8 cellular contexts compared by ENCODE assay signal in genomic region chr16:3135120-3135715, GRCh38. TPM values are rescaled to one million over a fixed set of nuclear protein-coding genes. Genes with fewer than 3 reads are reported as not detected.
A peak's percentile ranks its signal among the peaks of the same experiment; 100 is the strongest.
DNase-seq lines count a peak whose midpoint lies in the region; ATAC-seq and TF ChIP-seq lines count a peak whose summit lies in the region.

No MANE protein-coding gene starts in this region.

- CTCF ChIA-PET in activated naive CD4-positive, alpha-beta T cell treated with anti-CD3 and anti-CD28 coated beads, Interleukin-2, amount 10 ng/mL, durations not matched to agents 7 days and 5 days (lab: Charles Lee), result interaction anchor here (0.8 to 11.5 kb wide), 11 partner anchors 9 to 109 kb away, joined by 3 to 131 read pairs (median 7); no protein-coding TSS in a partner anchor
- CTCF ChIA-PET in Panc1 (lab: Charles Lee), result interaction anchor here (0.6 to 1.6 kb wide), 7 partner anchors 14 to 472 kb away, joined by 3 to 11 read pairs (median 4); no protein-coding TSS in a partner anchor

- H3K27ac Mint-ChIP-seq in activated naive CD4-positive, alpha-beta T cell treated with anti-CD3 and anti-CD28 coated beads, Interleukin-2, amount 10 ng/mL, durations not matched to agents 7 days and 5 days, result peak overlapping the region; percentile 92
- H3K27ac Mint-ChIP-seq in progenitor cell of endocrine pancreas, result peak overlapping the region; percentile 95

- peaks cover 21% of the 10 kb centered on the region for H3K36me3 Mint-ChIP-seq in activated naive CD4-positive, alpha-beta T cell treated with anti-CD3 and anti-CD28 coated beads, Interleukin-2, amount 10 ng/mL, durations not matched to agents 7 days and 5 days
- peaks cover 3% of the 10 kb centered on the region for H3K36me3 Mint-ChIP-seq in progenitor cell of endocrine pancreas (ENCODE audit: insufficient read depth)

- H3K4me3 Mint-ChIP-seq in activated naive CD4-positive, alpha-beta T cell treated with anti-CD3 and anti-CD28 coated beads, Interleukin-2, amount 10 ng/mL, durations not matched to agents 7 days and 5 days, result peak overlapping the region; percentile 93
- H3K4me3 Mint-ChIP-seq in progenitor cell of endocrine pancreas (ENCODE audit: low read depth), result peak overlapping the region; percentile 100

- DNase-seq in activated naive CD4-positive, alpha-beta T cell treated with anti-CD3 and anti-CD28 coated beads, Interleukin-2, amount 10 ng/mL, durations not matched to agents 7 days and 5 days, result no peak
- no peak for DNase-seq in activated naive CD4-positive, alpha-beta T cell treated with anti-CD3 and anti-CD28 coated beads, Interleukin-2, amount 50 U/mL, for 16 hours
- DNase-seq in Panc1 (ENCODE audit: low read depth, low spot score) (no peak), esophagus muscularis mucosa (ENCODE audit: extremely low spot score) (no peak), progenitor cell of endocrine pancreas (ENCODE audit: low spot score, unreplicated experiment) (no peak), dedifferentiated amniotic fluid mesenchymal stem cell (ENCODE audit: extremely low spot score) (no peak), posterior vena cava (ENCODE audit: low spot score) (no peak)

- BruUV-seq in Panc1 (replicated peaks; lab: Mats Ljungman, UMichigan), result TSS peak; percentile 91

- peaks cover 10% of the 10 kb centered on the region for H3K36me3 ChIP-seq in Panc1 (ENCODE audit: control insufficient read depth, insufficient read depth, low read length)
- peaks cover 3 to 49% (median 35%) of the 10 kb centered on the region in 4 donors for H3K36me3 ChIP-seq in esophagus muscularis mucosa

- H3K27me3 ChIP-seq in Panc1 (ENCODE audit: control insufficient read depth, insufficient read depth, low read length) (no peaks in the 10 kb centered on the region), esophagus muscularis mucosa (no peaks in the 10 kb centered on the region)

- ATAC-seq in Panc1, result peak; percentile 71
- ATAC-seq in GM18520 (IDR thresholded peaks at IDR 0.05; ENCODE audit: unreplicated experiment), result no peak

- H3K4me3 ChIP-seq in Panc1 (ENCODE audit: low read depth in 2 of 2, low read length in 2 of 2) (peak overlapping the region; percentile 92 to 100), esophagus muscularis mucosa (peak overlapping the region; percentile 75 to 85 (median 82))

- in situ Hi-C loops in Panc1 (cut with HindIII; ENCODE audit: low pct_unique_long_range_greater_than_20kb, low sequenced_read_pairs), result no loop called here

- POLR2A ChIA-PET in Panc1 (lab: Charles Lee), result interaction anchor here (0.7 to 1.4 kb wide), 5 partner anchors 13 to 404 kb away, joined by 3 to 6 read pairs (median 4); no protein-coding TSS in a partner anchor

- no peaks in the 10 kb centered on the region for H3K9me3 ChIP-seq in Panc1 (ENCODE audit: control insufficient read depth, insufficient read depth, low read depth, low read length)
- no peaks in the 10 kb centered on the region for H3K9me3 ChIP-seq in esophagus muscularis mucosa

- no peak for TF ChIP-seq CTCF in Panc1 (IDR thresholded peaks at IDR 0.05)
- no peak for TF ChIP-seq CTCF in esophagus muscularis mucosa (IDR thresholded peaks at IDR 0.05)
- no peak for TF ChIP-seq CTCF in progenitor cell of endocrine pancreas (IDR thresholded peaks at IDR 0.05; ENCODE audit: unreplicated experiment)

- no peak for TF ChIP-seq POLR2A in esophagus muscularis mucosa (IDR thresholded peaks at IDR 0.05; ENCODE audit: low read depth)

- WGBS in esophagus muscularis mucosa, result 2% methylated on average over 26 of the region's 44 CpGs

- peaks cover 7% of the 10 kb centered on the region; the same call in 1 of the 2 replicates for H3K4me1 ChIP-seq in Panc1 (ENCODE audit: control insufficient read depth, insufficient read depth, low read length)
- peaks cover 25 to 47% (median 37%) of the 10 kb centered on the region in 4 donors for H3K4me1 ChIP-seq in esophagus muscularis mucosa

- no peaks in the 10 kb centered on the region for H3K27me3 Mint-ChIP-seq in activated naive CD4-positive, alpha-beta T cell treated with anti-CD3 and anti-CD28 coated beads, Interleukin-2, amount 10 ng/mL, durations not matched to agents 7 days and 5 days
- no peaks in the 10 kb centered on the region for H3K27me3 Mint-ChIP-seq in progenitor cell of endocrine pancreas

- H3K4me1 Mint-ChIP-seq in activated naive CD4-positive, alpha-beta T cell treated with anti-CD3 and anti-CD28 coated beads, Interleukin-2, amount 10 ng/mL, durations not matched to agents 7 days and 5 days, result peaks cover 34% of the 10 kb centered on the region
- peaks cover 13% of the 10 kb centered on the region for H3K4me1 Mint-ChIP-seq in progenitor cell of endocrine pancreas (ENCODE audit: low read depth)

- intact Hi-C loops in Panc1 (cut with micrococcal nuclease; ENCODE audit: unreplicated experiment) (no loop called here), esophagus muscularis mucosa (cut with DNase I) (no loop called here), posterior vena cava (cut with DNase I) (no loop called here)

- no peak for TF ChIP-seq EP300 in esophagus muscularis mucosa (IDR thresholded peaks at IDR 0.05)

- peak overlapping the region; percentile 85 for H3K27ac ChIP-seq in Panc1 (ENCODE audit: low read length)
- peak overlapping the region; percentile 93 to 97 (median 95) for H3K27ac ChIP-seq in esophagus muscularis mucosa (replicated peaks in 1 of 4)

- no peaks in the 10 kb centered on the region for H3K9me3 Mint-ChIP-seq in activated naive CD4-positive, alpha-beta T cell treated with anti-CD3 and anti-CD28 coated beads, Interleukin-2, amount 10 ng/mL, durations not matched to agents 7 days and 5 days
- H3K9me3 Mint-ChIP-seq in progenitor cell of endocrine pancreas (ENCODE audit: low read depth), result no peaks in the 10 kb centered on the region

RNA-seq across cellular contexts. Expression of gene ZNF213, which starts 0.4 kb away (rescaled TPM):
- total RNA-seq in Panc1 (2021; ENCODE audit: unreplicated experiment) (12.3 TPM), esophagus muscularis mucosa (10 to 100 TPM in 3 of 4 donors, 1 to 10 TPM in 1; 8.4 to 18.3 (median 13.5) TPM), progenitor cell of endocrine pancreas (13.1 and 13.4 TPM in 2 replicates), posterior vena cava (10 to 100 TPM in 1 of 2 donors, 1 to 10 TPM in 1; 8.3 to 10.2 TPM)
- 19.1 TPM for polyA plus RNA-seq in Panc1 (2012; ENCODE audit: insufficient read length)

RNA-seq across cellular contexts. Expression of gene ZNF205, which starts 22.8 kb away (rescaled TPM):
- total RNA-seq in Panc1 (2021; ENCODE audit: unreplicated experiment) (18.3 TPM), esophagus muscularis mucosa (10 to 100 TPM; 10.6 to 25.0 (median 17.1) TPM), progenitor cell of endocrine pancreas (23.3 and 23.9 TPM in 2 replicates), posterior vena cava (1 to 10 TPM; 7.6 to 8.3 TPM)
- 28.2 TPM for polyA plus RNA-seq in Panc1 (2012; ENCODE audit: insufficient read length)

RNA-seq across cellular contexts. Expression of gene ZSCAN10, which starts 36.1 kb away (rescaled TPM):
- total RNA-seq in Panc1 (2021; ENCODE audit: unreplicated experiment) (0.21 TPM), esophagus muscularis mucosa (not detected), progenitor cell of endocrine pancreas (0.33 and 0.34 TPM in 2 replicates), posterior vena cava (not detected)
- polyA plus RNA-seq in Panc1 (2012; ENCODE audit: insufficient read length), result not detected

RNA-seq across cellular contexts. Expression of gene OR1F1, which starts 52.8 kb away (rescaled TPM):
- 0.26 TPM for total RNA-seq in Panc1 (2021; ENCODE audit: unreplicated experiment)
- polyA plus RNA-seq in Panc1 (2012; ENCODE audit: insufficient read length), result 0.63 TPM
- not detected for total RNA-seq in esophagus muscularis mucosa
- total RNA-seq in progenitor cell of endocrine pancreas, result not detected in 2 replicates
- total RNA-seq in posterior vena cava, result not detected
